14 cellular contexts compared by ENCODE assay signal in genomic region chr19:40884187-40884931, GRCh38. TPM values are rescaled to one million over a fixed set of nuclear protein-coding genes. Genes with fewer than 3 reads are reported as not detected.
DNase-seq lines count a peak whose midpoint lies in the region; ATAC-seq and TF ChIP-seq lines count a peak whose summit lies in the region.
"Not testable (repeated sequence)": the region's sequence is repeated elsewhere in the genome, so short reads cannot be mapped to it uniquely, and the experiment has no call there.
"Had no signal": no experiment of that assay in that cellular context is flagged by ENCODE, and none has a peak within 500 bp of the region (broad histone marks: within the 10 kb centered on the region; RNA-seq: fewer than 3 reads in every experiment).

No MANE protein-coding gene starts in this region.

- ATAC-seq in left lobe of liver (peak; percentile 83), mucosa of descending colon (peak; percentile 50)

- peaks cover 43% of the 10 kb centered on the region for H3K27me3 ChIP-seq in endodermal cell (ENCODE audit: control insufficient read depth, insufficient read depth, low read length, poor library complexity, severe bottlenecking)
- H3K27me3 ChIP-seq in liver (ENCODE audit: control insufficient read depth in 4 of 4, insufficient read depth in 4 of 4, low read length in 3 of 4): not testable (repeated sequence)

- TF ChIP-seq CTCF in endodermal cell (conservative IDR thresholded peaks at IDR 0.05); liver (IDR thresholded peaks at IDR 0.05; ENCODE audit: low read depth, low read length, missing input control); mucosa of descending colon (IDR thresholded peaks at IDR 0.05): not testable (repeated sequence)

- not testable (repeated sequence) for H3K36me3 Mint-ChIP-seq in endodermal cell (ENCODE audit: low read depth)

- H3K4me1 ChIP-seq in endodermal cell (ENCODE audit: control insufficient read depth, insufficient read depth, low read length); mucosa of descending colon (ENCODE audit: low read depth): not testable (repeated sequence)
- H3K4me1 ChIP-seq in liver (ENCODE audit: control insufficient read depth in 4 of 4, insufficient read depth in 4 of 4, low read length in 3 of 4): peaks cover 8 to 12% (median 11%) of the 10 kb centered on the region in 4 donors

- not testable (repeated sequence) for H3K4me3 Mint-ChIP-seq in endodermal cell

- intact Hi-C loops in mucosa of descending colon (cut with DNase I, micrococcal nuclease): not testable (repeated sequence)

- not testable (repeated sequence) for H3K9ac ChIP-seq in endodermal cell (ENCODE audit: extremely low read depth, low read length, poor library complexity, severe bottlenecking); liver (ENCODE audit: low read depth in 1 of 2, low read length in 2 of 2)

- DNase-seq in HT-29 (ENCODE audit: low spot score): peak; percentile 15
- DNase-seq in endodermal cell: peak; percentile 47
- DNase-seq in left lobe of liver (ENCODE audit: low spot score): peak; percentile 55
- not testable (repeated sequence) for DNase-seq in mucosa of descending colon

- H3K27me3 Mint-ChIP-seq in endodermal cell (ENCODE audit: insufficient read depth): peaks cover 75% of the 10 kb centered on the region

- H3K4me3 ChIP-seq in endodermal cell (ENCODE audit: low read length); liver (ENCODE audit: low read depth in 1 of 3, low read length in 3 of 3); mucosa of descending colon: not testable (repeated sequence)

- no CpG with 5 or more reads among the region's 1 CpG for WGBS in endodermal cell (ENCODE audit: insufficient coverage in 1 of 2, insufficient read length in 1 of 2), 2 experiments
- WGBS in liver: no CpG with 5 or more reads among the region's 1 CpG

- H3K27ac Mint-ChIP-seq in endodermal cell: not testable (repeated sequence)

- not testable (repeated sequence) for H3K36me3 ChIP-seq in endodermal cell (ENCODE audit: control insufficient read depth, insufficient read depth, low read length); liver (ENCODE audit: control insufficient read depth in 4 of 4, insufficient read depth in 3 of 4, low read depth in 1 of 4, low read length in 3 of 4); mucosa of descending colon (ENCODE audit: low read depth)

- H3K9me3 ChIP-seq in endodermal cell (ENCODE audit: control insufficient read depth, low read length); liver (ENCODE audit: control insufficient read depth in 4 of 4, low read length in 3 of 4); mucosa of descending colon: not testable (repeated sequence)

- peaks cover 12% of the 10 kb centered on the region for H3K4me1 Mint-ChIP-seq in endodermal cell

- H3K9me3 Mint-ChIP-seq in endodermal cell: not testable (repeated sequence)

- not testable (repeated sequence) for TF ChIP-seq RAD21 in liver (IDR thresholded peaks at IDR 0.05)

- not testable (repeated sequence) for H3K27ac ChIP-seq in endodermal cell (ENCODE audit: low read depth, low read length)
- H3K27ac ChIP-seq in liver (ENCODE audit: low read depth in 1 of 2, low read length in 2 of 2): peak overlapping the region; percentile 70 to 77

TF ChIP-seq in liver, 16 proteins besides CTCF, POLR2A, EP300 and RAD21:
- TF ChIP-seq RXRA (IDR thresholded peaks at IDR 0.05) (peak; percentile 3 to 40), HNF4A (conservative IDR thresholded peaks at IDR 0.05) (peak in 1 of 2 donors; percentile 43)
TF ChIP-seq in liver: peak in this region for 2; not testable (repeated sequence) for 14.

RNA-seq across cellular contexts. Expression of gene CYP2A7, which starts 2.3 kb away (rescaled TPM):
- total RNA-seq in HT-29 (2014; rRNA removed; shearing (Covaris generic)): not detected in 2 replicates
- total RNA-seq in endodermal cell (not detected), left lobe of liver (485 TPM), liver (1 to 10 TPM in 1 of 2 donors, not detected in 1; 7.4 TPM), mucosa of descending colon (not detected)
- not detected for polyA plus RNA-seq in endodermal cell (2013, experiment 1 of 2)
- polyA plus RNA-seq in endodermal cell (2013, experiment 2 of 2): not detected
- 10 to 100 TPM in 1 of 2 donors, 1 to 10 TPM in 1; 3.3 to 57.9 TPM for polyA plus RNA-seq in liver
- total RNA-seq: A673; CD4-positive, alpha-beta memory T cell; CD4-positive, CD25-positive, alpha-beta regulatory T cell; CD8-positive, alpha-beta memory T cell; Daoy; G401; GM12878 had no signal
- polyA plus RNA-seq: AG04450; CD14-positive monocyte; CD4-positive, alpha-beta memory T cell; CD4-positive, CD25-positive, alpha-beta regulatory T cell; CD8-positive, alpha-beta memory T cell; GM12878 had no signal

RNA-seq across cellular contexts. Expression of gene CYP2A6, which starts 34.1 kb away (rescaled TPM):
- not detected in 2 replicates for total RNA-seq in HT-29 (2014; rRNA removed; shearing (Covaris generic))
- total RNA-seq in endodermal cell (not detected), left lobe of liver (2,152 TPM), liver (10 to 100 TPM in 1 of 2 donors, under 1 TPM in 1; 0.09 to 56.1 TPM), mucosa of descending colon (under 1 TPM in 1 of 3 donors, not detected in 2; 0.61 TPM)
- polyA plus RNA-seq in endodermal cell (2013, experiment 1 of 2): not detected
- polyA plus RNA-seq in endodermal cell (2013, experiment 2 of 2): not detected
- polyA plus RNA-seq in liver: 1,000 to 10,000 TPM in 1 of 2 donors, 10 to 100 TPM in 1; 63.1 to 1,020 TPM
- total RNA-seq: A673; CD4-positive, CD25-positive, alpha-beta regulatory T cell; CD8-positive, alpha-beta memory T cell; Daoy; G401 had no signal
- polyA plus RNA-seq: AG04450; CD14-positive monocyte; CD4-positive, alpha-beta memory T cell; CD4-positive, CD25-positive, alpha-beta regulatory T cell; CD8-positive, alpha-beta memory T cell; GM12878 had no signal

Comparison
In these comparisons a context has a peak if more than half of its experiments do, and no peak if none do; other contexts are left out.
1. RNA of gene CYP2A7, which starts 2.3 kb away (total RNA-seq): 485 TPM in left lobe of liver (single experiment); 7.4 TPM in liver, not detected in mucosa of descending colon, not detected in HT-29 and not detected in endodermal cell; every median in the first group is over 10 times any median in the second.
2. RNA of gene CYP2A6, which starts 34.1 kb away (total RNA-seq): 2,152 TPM in left lobe of liver (single experiment); 0.09 to 56.1 TPM in liver, 0.61 TPM in mucosa of descending colon, not detected in HT-29 and not detected in endodermal cell; every median in the first group is over 10 times any median in the second.